In the genomic region with DNA sequence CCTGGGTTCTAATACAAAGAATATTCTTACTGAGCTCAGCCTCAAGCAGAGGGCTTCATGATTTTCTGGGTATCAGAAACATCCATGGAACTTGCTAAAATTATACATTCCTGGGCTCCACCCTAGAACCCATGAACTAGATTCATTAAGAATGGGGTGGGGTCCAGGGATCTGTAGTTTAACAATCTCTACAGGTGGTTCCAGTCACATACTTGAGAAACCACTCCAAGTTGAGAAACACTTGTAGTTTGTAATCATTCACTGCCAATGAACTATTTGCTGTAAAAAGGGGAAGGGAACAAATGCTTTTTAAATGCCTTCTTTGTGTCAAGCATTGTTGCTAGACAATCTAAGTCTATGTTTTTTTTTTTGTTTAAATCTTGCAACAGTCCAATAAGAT, we compare ENCODE assay signal across 20 cellular contexts.
DNase-seq lines count a peak whose midpoint lies in the region; ATAC-seq and TF ChIP-seq lines count a peak whose summit lies in the region.
"Had no signal": no experiment of that assay in that cellular context is flagged by ENCODE, and none has a peak within 500 bp of the region (broad histone marks: within the 10 kb centered on the region; RNA-seq: fewer than 3 reads in every experiment).

No MANE protein-coding gene starts in this region.

- H3K27me3 ChIP-seq in neutrophil (no peaks in the 10 kb centered on the region), GM23248 (replicated peaks; ENCODE audit: insufficient read depth) (no peaks in the 10 kb centered on the region)
- H3K27me3 ChIP-seq: MG63, SJCRH30 had no signal

- H3K27me3 Mint-ChIP-seq in stimulated activated naive CD8-positive, alpha-beta T cell treated with anti-CD3 and anti-CD28 coated beads, Interleukin-15, Interleukin-2, amounts not matched to agents 100 ng/mL and 50 ng/mL, for 24 hours = no peaks in the 10 kb centered on the region
- no peaks in the 10 kb centered on the region for H3K27me3 Mint-ChIP-seq in stimulated activated naive CD8-positive, alpha-beta T cell treated with anti-CD3 and anti-CD28 coated beads, Interleukin-15, amount 100 ng/mL, for 72 hours
- H3K27me3 Mint-ChIP-seq in immature natural killer cell (ENCODE audit: low read depth in 3 of 3) = peaks cover 0 to 3% (median 0%) of the 10 kb centered on the region in 3 donors

- H3K4me3 Mint-ChIP-seq in stimulated activated naive CD8-positive, alpha-beta T cell treated with anti-CD3 and anti-CD28 coated beads, Interleukin-15, Interleukin-2, amounts not matched to agents 100 ng/mL and 50 ng/mL, for 24 hours = no peak overlapping the region
- H3K4me3 Mint-ChIP-seq in stimulated activated naive CD8-positive, alpha-beta T cell treated with anti-CD3 and anti-CD28 coated beads, Interleukin-15, amount 100 ng/mL, for 72 hours = no peak overlapping the region
- H3K4me3 Mint-ChIP-seq in immature natural killer cell = peak overlapping the region; percentile 15 to 66 (median 36)

- no peaks in the 10 kb centered on the region for H3K9me2 ChIP-seq in GM23248 (ENCODE audit: insufficient read depth)

- H3K27ac Mint-ChIP-seq in stimulated activated naive CD8-positive, alpha-beta T cell treated with anti-CD3 and anti-CD28 coated beads, Interleukin-15, Interleukin-2, amounts not matched to agents 100 ng/mL and 50 ng/mL, for 24 hours = peak overlapping the region; percentile 32
- no peak overlapping the region for H3K27ac Mint-ChIP-seq in stimulated activated naive CD8-positive, alpha-beta T cell treated with anti-CD3 and anti-CD28 coated beads, Interleukin-15, amount 100 ng/mL, for 72 hours
- peak overlapping the region in 5 of 6 donors; percentile 1 to 57 (median 24) for H3K27ac Mint-ChIP-seq in immature natural killer cell

- H3K4me2 ChIP-seq in GM23248 (ENCODE audit: unreplicated experiment) = no peak overlapping the region
- H3K4me2 ChIP-seq: A549, PC-9 had no signal

- H3K9me3 ChIP-seq in neutrophil (no peaks in the 10 kb centered on the region), GM23248 (ENCODE audit: low read depth) (no peaks in the 10 kb centered on the region)
- H3K9me3 ChIP-seq: A549, SJCRH30 had no signal

- H3K4me3 ChIP-seq in neutrophil (ENCODE audit: low read depth in 1 of 2, low read length in 1 of 2) = no peak overlapping the region
- H3K4me3 ChIP-seq in GM23248 = no peak overlapping the region
- H3K4me3 ChIP-seq: A549, MG63, PC-9, SJCRH30 had no signal

- ATAC-seq in stimulated activated naive CD8-positive, alpha-beta T cell treated with anti-CD3 and anti-CD28 coated beads, Interleukin-15, amount 100 ng/mL, for 72 hours = no peak
- ATAC-seq in HG02885 (IDR thresholded peaks at IDR 0.05; ENCODE audit: poor library complexity, unreplicated experiment) = no peak
- ATAC-seq in HG02870 (IDR thresholded peaks at IDR 0.05; ENCODE audit: unreplicated experiment) = no peak
- ATAC-seq: A549 had no signal

- DNase-seq in stimulated activated naive CD8-positive, alpha-beta T cell treated with anti-CD3 and anti-CD28 coated beads, Interleukin-15, amount 100 ng/mL, for 72 hours = no peak
- DNase-seq in immature natural killer cell = no peak
- no peak for DNase-seq in GM23248
- DNase-seq in H4 (ENCODE audit: low spot score) = no peak
- DNase-seq: DND-41, H7, IMR-90, Karpas-422, MG63, NCI-H187, NCI-H510A, NCI-H774, SJCRH30 had no signal

- no peaks in the 10 kb centered on the region for H3F3A ChIP-seq in GM23248 (ENCODE audit: insufficient read depth)

- TF ChIP-seq CTCF in neutrophil (IDR thresholded peaks at IDR 0.05) = no peak

- H3K4me1 Mint-ChIP-seq in stimulated activated naive CD8-positive, alpha-beta T cell treated with anti-CD3 and anti-CD28 coated beads, Interleukin-15, Interleukin-2, amounts not matched to agents 100 ng/mL and 50 ng/mL, for 24 hours (ENCODE audit: low read depth) = peaks cover 28% of the 10 kb centered on the region
- H3K4me1 Mint-ChIP-seq in stimulated activated naive CD8-positive, alpha-beta T cell treated with anti-CD3 and anti-CD28 coated beads, Interleukin-15, amount 100 ng/mL, for 72 hours = peaks cover 27% of the 10 kb centered on the region
- peaks cover 62 to 70% of the 10 kb centered on the region in 2 donors for H3K4me1 Mint-ChIP-seq in immature natural killer cell

- peaks cover 18 to 22% of the 10 kb centered on the region in 2 experiments for H3K4me1 ChIP-seq in neutrophil (ENCODE audit: control insufficient read depth in 1 of 2, insufficient read depth in 1 of 2, low read depth in 1 of 2, low read length in 1 of 2)
- no peaks in the 10 kb centered on the region for H3K4me1 ChIP-seq in GM23248 (ENCODE audit: insufficient read depth)
- H3K4me1 ChIP-seq: SJCRH30 had no signal

- in situ Hi-C loops in GM23248 (cut with MboI) = no loop called here

- H3K36me3 Mint-ChIP-seq in stimulated activated naive CD8-positive, alpha-beta T cell treated with anti-CD3 and anti-CD28 coated beads, Interleukin-15, Interleukin-2, amounts not matched to agents 100 ng/mL and 50 ng/mL, for 24 hours (ENCODE audit: low read depth) = peaks cover 72% of the 10 kb centered on the region
- H3K36me3 Mint-ChIP-seq in immature natural killer cell = peaks cover 26 to 56% (median 31%) of the 10 kb centered on the region in 3 donors

- H3K9ac ChIP-seq in GM23248 = no peak overlapping the region

- H3K27ac ChIP-seq in neutrophil (peak overlapping the region; percentile 65), GM23248 (no peak overlapping the region)
- H3K27ac ChIP-seq: C4-2B, PC-9, SJCRH30 had no signal

- no peak overlapping the region for H2AFZ ChIP-seq in GM23248
- H2AFZ ChIP-seq: PC-9 had no signal

- no peaks in the 10 kb centered on the region for H4K20me1 ChIP-seq in GM23248 (ENCODE audit: insufficient read depth)

- H3K9me3 Mint-ChIP-seq in stimulated activated naive CD8-positive, alpha-beta T cell treated with anti-CD3 and anti-CD28 coated beads, Interleukin-15, Interleukin-2, amounts not matched to agents 100 ng/mL and 50 ng/mL, for 24 hours = peaks cover 7% of the 10 kb centered on the region
- H3K9me3 Mint-ChIP-seq in stimulated activated naive CD8-positive, alpha-beta T cell treated with anti-CD3 and anti-CD28 coated beads, Interleukin-15, amount 100 ng/mL, for 72 hours = peaks cover 18 to 34% of the 10 kb centered on the region in 2 donors
- no peaks in the 10 kb centered on the region for H3K9me3 Mint-ChIP-seq in immature natural killer cell

- H3K79me2 ChIP-seq in GM23248 (ENCODE audit: insufficient read depth) = no peaks in the 10 kb centered on the region

- H3K36me3 ChIP-seq in neutrophil = peaks cover 50% of the 10 kb centered on the region
- no peaks in the 10 kb centered on the region for H3K36me3 ChIP-seq in GM23248 (ENCODE audit: low read depth)
- H3K36me3 ChIP-seq: MG63, SJCRH30 had no signal

Comparison
In these comparisons a context has a peak if more than half of its experiments do, and no peak if none do; other contexts are left out.
1. H3K27ac Mint-ChIP-seq: peak in stimulated activated naive CD8-positive, alpha-beta T cell treated with anti-CD3 and anti-CD28 coated beads, Interleukin-15, Interleukin-2, amounts not matched to agents 100 ng/mL and 50 ng/mL, for 24 hours (single experiment) and immature natural killer cell (5 of 6); none in stimulated activated naive CD8-positive, alpha-beta T cell treated with anti-CD3 and anti-CD28 coated beads, Interleukin-15, amount 100 ng/mL, for 72 hours (0 of 2).
2. H3K4me3 Mint-ChIP-seq: peak in immature natural killer cell (5 of 5); none in stimulated activated naive CD8-positive, alpha-beta T cell treated with anti-CD3 and anti-CD28 coated beads, Interleukin-15, Interleukin-2, amounts not matched to agents 100 ng/mL and 50 ng/mL, for 24 hours (single experiment) and stimulated activated naive CD8-positive, alpha-beta T cell treated with anti-CD3 and anti-CD28 coated beads, Interleukin-15, amount 100 ng/mL, for 72 hours (0 of 2).